Comparison of ENCODE assay signal across 9 cellular contexts in genomic region chr3:11195721-11196332, GRCh38. TPM values are rescaled to one million over a fixed set of nuclear protein-coding genes. Genes with fewer than 3 reads are reported as not detected.
DNase-seq lines count a peak whose midpoint lies in the region; ATAC-seq lines count a peak whose summit lies in the region.
"Had no signal": no experiment of that assay in that cellular context is flagged by ENCODE, and none has a peak within 500 bp of the region (broad histone marks: within the 10 kb centered on the region; RNA-seq: fewer than 3 reads in every experiment).

No MANE protein-coding gene starts in this region.

- H3K4me1 Mint-ChIP-seq in activated naive CD8-positive, alpha-beta T cell treated with anti-CD3 and anti-CD28 coated beads, Interleukin-2, amount 50 U/mL, for 24 hours = peaks cover 23% of the 10 kb centered on the region

- no peaks in the 10 kb centered on the region for H3K36me3 Mint-ChIP-seq in activated naive CD8-positive, alpha-beta T cell treated with anti-CD3 and anti-CD28 coated beads, Interleukin-2, amount 50 U/mL, for 24 hours (ENCODE audit: low read depth)

- in situ Hi-C loops in ACHN (cut with HindIII; ENCODE audit: low pct_ligation_motif_present, low pct_unique_long_range_greater_than_20kb, low sequenced_read_pairs) = no loop called here

- DNase-seq in stimulated activated CD4-positive, alpha-beta T cell treated with anti-CD3 and anti-CD28 coated beads, Interleukin-1b, Interleukin-23, amount 100 ng/mL, for 48 hours = peak; percentile 24
- DNase-seq in stimulated activated CD4-positive, alpha-beta T cell treated with anti-CD3 and anti-CD28 coated beads, Interleukin-4, amount 100 ng/mL, for 24 hours = no peak
- DNase-seq in activated naive CD8-positive, alpha-beta T cell treated with anti-CD3 and anti-CD28 coated beads, Interleukin-2, amount 50 U/mL, for 24 hours = peak; percentile 32
- peak; percentile 73 for DNase-seq in kidney tubule cell (ENCODE audit: low spot score)
- no peak for DNase-seq in hepatic stellate cell (ENCODE audit: low spot score)
- no peak for DNase-seq in ACHN
- no peak for DNase-seq in cerebellum (ENCODE audit: low spot score)
- DNase-seq: NCI-H1417 treated with DMSO at 0.1 percent for 48 hours had no signal

- peak overlapping the region; percentile 92 for H3K27ac Mint-ChIP-seq in activated naive CD8-positive, alpha-beta T cell treated with anti-CD3 and anti-CD28 coated beads, Interleukin-2, amount 50 U/mL, for 24 hours

- H3K27me3 Mint-ChIP-seq in activated naive CD8-positive, alpha-beta T cell treated with anti-CD3 and anti-CD28 coated beads, Interleukin-2, amount 50 U/mL, for 24 hours = peaks cover 15% of the 10 kb centered on the region

- H3K4me3 Mint-ChIP-seq in activated naive CD8-positive, alpha-beta T cell treated with anti-CD3 and anti-CD28 coated beads, Interleukin-2, amount 50 U/mL, for 24 hours = peak overlapping the region; percentile 69

- peaks cover 6% of the 10 kb centered on the region for H3K9me3 Mint-ChIP-seq in activated naive CD8-positive, alpha-beta T cell treated with anti-CD3 and anti-CD28 coated beads, Interleukin-2, amount 50 U/mL, for 24 hours

- ATAC-seq in activated naive CD8-positive, alpha-beta T cell treated with anti-CD3 and anti-CD28 coated beads, Interleukin-2, amount 50 U/mL, for 24 hours = peak; percentile 83
- no peak for ATAC-seq in HG03521 (IDR thresholded peaks at IDR 0.05; ENCODE audit: unreplicated experiment)

RNA-seq across cellular contexts. Expression of gene HRH1, which starts 41.5 kb away (rescaled TPM):
- 5.8 TPM for total RNA-seq in cerebellum

Comparison
In these comparisons a context has a peak if more than half of its experiments do, and no peak if none do; other contexts are left out.
1. DNase-seq: peak in stimulated activated CD4-positive, alpha-beta T cell treated with anti-CD3 and anti-CD28 coated beads, Interleukin-1b, Interleukin-23, amount 100 ng/mL, for 48 hours (single experiment), activated naive CD8-positive, alpha-beta T cell treated with anti-CD3 and anti-CD28 coated beads, Interleukin-2, amount 50 U/mL, for 24 hours (single experiment) and kidney tubule cell (single experiment); none in stimulated activated CD4-positive, alpha-beta T cell treated with anti-CD3 and anti-CD28 coated beads, Interleukin-4, amount 100 ng/mL, for 24 hours (single experiment), hepatic stellate cell (single experiment), ACHN (single experiment) and cerebellum (single experiment).